In genomic region chr2:218959141-218959731, GRCh38 we compare ENCODE assay signal across 8 cellular contexts. TPM values are rescaled to one million over a fixed set of nuclear protein-coding genes. Genes with fewer than 3 reads are reported as not detected.
A peak's percentile ranks its signal among the peaks of the same experiment; 100 is the strongest.
DNase-seq lines count a peak whose midpoint lies in the region; ATAC-seq and TF ChIP-seq lines count a peak whose summit lies in the region.

TSS of gene CDK5R2 (plus strand) at chr2:218959666. CDS start at chr2:218959821, 155 bp downstream.

- H3K27ac ChIP-seq in CD4-positive, alpha-beta T cell (ENCODE audit: low read depth, low read length) = no peak within 1 kb of the TSS

- peak; percentile 16 to 53 (median 36) for DNase-seq in CD4-positive, alpha-beta T cell
- DNase-seq in NCI-H526 (lab: John Stamatoyannopoulos, UW) = peak; percentile 83 to 96
- DNase-seq in activated CD8-positive, alpha-beta memory T cell treated with anti-CD3 and anti-CD28 coated beads, Interleukin-2, amount 10 ng/mL, durations not matched to agents 7 days and 5 days = peak; percentile 87
- DNase-seq in epidermal melanocyte (ENCODE audit: insufficient read length, low spot score) = peak; percentile 89
- peak; percentile 77 for DNase-seq in middle frontal gyrus (ENCODE audit: extremely low spot score, low spot score)
- peak; percentile 93 for DNase-seq in stimulated activated CD8-positive, alpha-beta memory T cell treated with anti-CD3 and anti-CD28 coated beads, Interleukin-4, amount 100 ng/mL, for 48 hours

- H3K4me3 Mint-ChIP-seq in CD4-positive, alpha-beta T cell = peak within 1 kb of the TSS; percentile 60
- peak within 1 kb of the TSS; percentile 59 for H3K4me3 Mint-ChIP-seq in activated CD8-positive, alpha-beta memory T cell treated with anti-CD3 and anti-CD28 coated beads, Interleukin-2, amount 10 ng/mL, durations not matched to agents 7 days and 5 days

- H3K27me3 ChIP-seq in CD4-positive, alpha-beta T cell (ENCODE audit: control insufficient read depth, insufficient read depth, low read length) = peaks cover 86% of the 10 kb centered on the region

- H3K27ac Mint-ChIP-seq in CD4-positive, alpha-beta T cell = no peak within 1 kb of the TSS
- H3K27ac Mint-ChIP-seq in activated CD8-positive, alpha-beta memory T cell treated with anti-CD3 and anti-CD28 coated beads, Interleukin-2, amount 10 ng/mL, durations not matched to agents 7 days and 5 days = no peak within 1 kb of the TSS

- H3K9me3 Mint-ChIP-seq in CD4-positive, alpha-beta T cell = no peaks in the 10 kb centered on the region
- H3K9me3 Mint-ChIP-seq in activated CD8-positive, alpha-beta memory T cell treated with anti-CD3 and anti-CD28 coated beads, Interleukin-2, amount 10 ng/mL, durations not matched to agents 7 days and 5 days (ENCODE audit: low read depth) = no peaks in the 10 kb centered on the region

- peaks cover 13% of the 10 kb centered on the region for H3K4me1 Mint-ChIP-seq in CD4-positive, alpha-beta T cell (ENCODE audit: low read depth)
- H3K4me1 Mint-ChIP-seq in activated CD8-positive, alpha-beta memory T cell treated with anti-CD3 and anti-CD28 coated beads, Interleukin-2, amount 10 ng/mL, durations not matched to agents 7 days and 5 days = peaks cover 12% of the 10 kb centered on the region

- CTCF ChIA-PET in CD4-positive, alpha-beta T cell (lab: Charles Lee) = interaction anchor here (1.2 kb wide), 1 partner anchor 112 kb away, joined by 3 read pairs; no protein-coding TSS in a partner anchor
- CTCF ChIA-PET in activated CD8-positive, alpha-beta memory T cell treated with anti-CD3 and anti-CD28 coated beads, Interleukin-2, amount 10 ng/mL, durations not matched to agents 7 days and 5 days (lab: Charles Lee) = interaction anchor here (0.5 to 2.5 kb wide), 6 partner anchors 21 to 458 kb away, joined by 3 to 17 read pairs (median 4); no protein-coding TSS in a partner anchor

- no peak for TF ChIP-seq CTCF in CD4-positive, alpha-beta T cell (IDR thresholded peaks at IDR 0.05)

- peaks cover 88% of the 10 kb centered on the region for H3K27me3 Mint-ChIP-seq in CD4-positive, alpha-beta T cell
- peaks cover 79% of the 10 kb centered on the region for H3K27me3 Mint-ChIP-seq in activated CD8-positive, alpha-beta memory T cell treated with anti-CD3 and anti-CD28 coated beads, Interleukin-2, amount 10 ng/mL, durations not matched to agents 7 days and 5 days

- peak; percentile 66 for ATAC-seq in CD4-positive, alpha-beta T cell (ENCODE audit: poor library complexity)
- peak; percentile 98 for ATAC-seq in GM19395 (IDR thresholded peaks at IDR 0.05; ENCODE audit: unreplicated experiment)
- ATAC-seq in HG03460 (IDR thresholded peaks at IDR 0.05; ENCODE audit: unreplicated experiment) = peak; percentile 99
- ATAC-seq in activated CD8-positive, alpha-beta memory T cell treated with anti-CD3 and anti-CD28 coated beads, Interleukin-2, amount 10 ng/mL, durations not matched to agents 7 days and 5 days = peak; percentile 98

- H3K9me3 ChIP-seq in CD4-positive, alpha-beta T cell (ENCODE audit: control insufficient read depth, low read length) = no peaks in the 10 kb centered on the region

- no peaks in the 10 kb centered on the region for H3K36me3 Mint-ChIP-seq in CD4-positive, alpha-beta T cell (ENCODE audit: low read depth)
- H3K36me3 Mint-ChIP-seq in activated CD8-positive, alpha-beta memory T cell treated with anti-CD3 and anti-CD28 coated beads, Interleukin-2, amount 10 ng/mL, durations not matched to agents 7 days and 5 days = peaks cover 4% of the 10 kb centered on the region

- POLR2A ChIA-PET in CD4-positive, alpha-beta T cell (lab: Charles Lee) = no interaction called here

- intact Hi-C loops in CD4-positive, alpha-beta T cell (cut with DNase I, micrococcal nuclease) = no loop called here

RNA-seq across cellular contexts. Expression of gene CDK5R2, which starts in this region (rescaled TPM):
- not detected for total RNA-seq in CD4-positive, alpha-beta T cell
- not detected for total RNA-seq in activated CD8-positive, alpha-beta memory T cell treated with anti-CD3 and anti-CD28 coated beads, Interleukin-2, amount 10 ng/mL, durations not matched to agents 7 days and 5 days

Comparison
In these comparisons a context has a peak if more than half of its experiments do, and no peak if none do; other contexts are left out.
1. Peak in DNase-seq and ATAC-seq in CD4-positive, alpha-beta T cell; RNA of the gene not detected or under 1 TPM.
2. Peak in DNase-seq and ATAC-seq in activated CD8-positive, alpha-beta memory T cell treated with anti-CD3 and anti-CD28 coated beads, Interleukin-2, amount 10 ng/mL, durations not matched to agents 7 days and 5 days; RNA of the gene not detected or under 1 TPM.
3. DNase-seq: peak in every context shown above with its lines; median percentile 93 in stimulated activated CD8-positive, alpha-beta memory T cell treated with anti-CD3 and anti-CD28 coated beads, Interleukin-4, amount 100 ng/mL, for 48 hours; 90 in NCI-H526; 89 in epidermal melanocyte; 87 in activated CD8-positive, alpha-beta memory T cell treated with anti-CD3 and anti-CD28 coated beads, Interleukin-2, amount 10 ng/mL, durations not matched to agents 7 days and 5 days; 77 in middle frontal gyrus; 36 in CD4-positive, alpha-beta T cell.